Comparison of ENCODE assay signal across 1 cellular context in genomic region chr16:16207935-16208334, GRCh38. TPM values are rescaled to one million over a fixed set of nuclear protein-coding genes. Genes with fewer than 3 reads are reported as not detected.
"Had no signal": no experiment of that assay in that cellular context is flagged by ENCODE, and none has a peak within 500 bp of the region (broad histone marks: within the 10 kb centered on the region; RNA-seq: fewer than 3 reads in every experiment).

No MANE protein-coding gene starts in this region.

RNA-seq across cellular contexts. Expression of gene ABCC6, which starts 15.4 kb away (rescaled TPM):
- total RNA-seq: natural killer cell treated with Interleukin-12 subunit alpha and Interleukin-12 subunit beta and Interleukin-15 and Interleukin-18, amount 100 ng/mL, for 72 hours had no signal
